Comparison of ENCODE assay signal across 17 cellular contexts in the genomic region with DNA sequence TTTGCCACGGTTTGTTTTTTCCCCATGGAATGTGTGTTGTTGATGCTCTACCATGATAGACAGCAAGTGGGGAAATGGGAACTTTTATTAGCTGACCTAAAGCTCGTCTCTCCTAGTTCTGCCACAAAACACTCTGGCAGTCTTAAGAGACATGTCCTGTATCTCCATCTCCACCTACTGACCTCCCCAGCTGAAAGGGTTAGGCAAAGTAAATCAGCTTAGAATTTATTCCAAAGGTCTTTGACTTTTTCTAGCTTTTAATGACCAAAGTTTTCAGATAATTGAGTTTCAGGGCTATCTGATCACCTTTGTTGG.
"Had no signal": no experiment of that assay in that cellular context is flagged by ENCODE, and none has a peak within 500 bp of the region (broad histone marks: within the 10 kb centered on the region; RNA-seq: fewer than 3 reads in every experiment).

No MANE protein-coding gene starts in this region.

- H3K27me3 ChIP-seq: suprapubic skin had no signal

- H3K4me3 ChIP-seq: dorsolateral prefrontal cortex, prostate gland, suprapubic skin had no signal

- DNase-seq: activated B cell treated with CpG ODN at 0.5 μM for 24 hours; activated CD4-positive, alpha-beta T cell treated with anti-CD3 and anti-CD28 coated beads, Interleukin-2, amount 10 ng/mL, durations not matched to agents 24 days and 14 days; cerebellar nuclear complex; dorsolateral prefrontal cortex; foreskin melanocyte; kidney; mammary epithelial cell; occipital lobe; stimulated activated CD4-positive, alpha-beta T cell treated with anti-CD3 and anti-CD28 coated beads, Interleukin-2, amount 100 ng/mL, for 24 hours; stimulated activated naive B cell treated with anti-CD40 and anti-IgM and Interleukin-4, amounts not matched to agents 10 μg/mL and 1 μg/mL and 100 μg/mL, for 72 hours had no signal

- H3K4me1 Mint-ChIP-seq: activated B cell treated with CpG ODN at 0.5 μM for 24 hours; activated CD4-positive, alpha-beta T cell treated with anti-CD3 and anti-CD28 coated beads, Interleukin-2, amount 10 ng/mL, durations not matched to agents 24 days and 14 days; activated naive CD4-positive, alpha-beta T cell treated with anti-CD3 and anti-CD28 coated beads, Interleukin-2, amount 50 U/mL, for 24 hours; brain; stimulated activated naive B cell treated with anti-CD40 and anti-IgM and Interleukin-4, amounts not matched to agents 10 μg/mL and 1 μg/mL and 100 μg/mL, for 72 hours had no signal

- H3K4me3 Mint-ChIP-seq: activated B cell treated with CpG ODN at 0.5 μM for 24 hours; activated CD4-positive, alpha-beta T cell treated with anti-CD3 and anti-CD28 coated beads, Interleukin-2, amount 10 ng/mL, durations not matched to agents 24 days and 14 days; activated naive CD4-positive, alpha-beta T cell treated with anti-CD3 and anti-CD28 coated beads, Interleukin-2, amount 50 U/mL, for 24 hours; brain; natural killer cell treated with Interleukin-12 subunit alpha and Interleukin-12 subunit beta and Interleukin-15 and Interleukin-18, amount 100 ng/mL, for 72 hours; stimulated activated naive B cell treated with anti-CD40 and anti-IgM and Interleukin-4, amounts not matched to agents 10 μg/mL and 1 μg/mL and 100 μg/mL, for 72 hours; T-helper 1 cell treated with Interleukin-12 subunit alpha and Interleukin-12 subunit beta and Interleukin-4 antibody, amounts not matched to agents 30 μg/mL and 1 μg/mL, for 36 hours had no signal

- H3K27ac Mint-ChIP-seq: activated B cell treated with CpG ODN at 0.5 μM for 24 hours; activated CD4-positive, alpha-beta T cell treated with anti-CD3 and anti-CD28 coated beads, Interleukin-2, amount 10 ng/mL, durations not matched to agents 24 days and 14 days; activated naive CD4-positive, alpha-beta T cell treated with anti-CD3 and anti-CD28 coated beads, Interleukin-2, amount 50 U/mL, for 24 hours; activated T-helper 2 cell treated with anti-CD3 and anti-CD28 coated beads, Interferon-gamma antibody, Interleukin-2, Interleukin-4, amounts not matched to agents 10 μg/mL and 5 μg/mL and 100 μg/mL, durations not matched to agents 14 hours and 24 hours and 36 hours; natural killer cell treated with Interleukin-12 subunit alpha and Interleukin-12 subunit beta and Interleukin-15 and Interleukin-18, amount 100 ng/mL, for 72 hours; stimulated activated naive B cell treated with anti-CD40 and anti-IgM and Interleukin-4, amounts not matched to agents 10 μg/mL and 1 μg/mL and 100 μg/mL, for 72 hours; T-helper 1 cell treated with Interleukin-12 subunit alpha and Interleukin-12 subunit beta and Interleukin-4 antibody, amounts not matched to agents 30 μg/mL and 1 μg/mL, for 36 hours had no signal

- H3K27me3 Mint-ChIP-seq: activated naive CD4-positive, alpha-beta T cell treated with anti-CD3 and anti-CD28 coated beads, Interleukin-2, amount 50 U/mL, for 24 hours; brain had no signal

- FAIRE-seq: kidney had no signal

- H3K9me3 ChIP-seq: prostate gland, suprapubic skin had no signal

- H3K36me3 Mint-ChIP-seq: activated naive CD4-positive, alpha-beta T cell treated with anti-CD3 and anti-CD28 coated beads, Interleukin-2, amount 50 U/mL, for 24 hours; brain; natural killer cell treated with Interleukin-12 subunit alpha and Interleukin-12 subunit beta and Interleukin-15 and Interleukin-18, amount 100 ng/mL, for 72 hours; stimulated activated naive B cell treated with anti-CD40 and anti-IgM and Interleukin-4, amounts not matched to agents 10 μg/mL and 1 μg/mL and 100 μg/mL, for 72 hours had no signal

- H3K27ac ChIP-seq: prostate gland, suprapubic skin had no signal

- H3K9me3 Mint-ChIP-seq: activated B cell treated with CpG ODN at 0.5 μM for 24 hours; activated CD4-positive, alpha-beta T cell treated with anti-CD3 and anti-CD28 coated beads, Interleukin-2, amount 10 ng/mL, durations not matched to agents 24 days and 14 days; activated naive CD4-positive, alpha-beta T cell treated with anti-CD3 and anti-CD28 coated beads, Interleukin-2, amount 50 U/mL, for 24 hours; activated T-helper 2 cell treated with anti-CD3 and anti-CD28 coated beads, Interferon-gamma antibody, Interleukin-2, Interleukin-4, amounts not matched to agents 10 μg/mL and 5 μg/mL and 100 μg/mL, durations not matched to agents 14 hours and 24 hours and 36 hours; natural killer cell treated with Interleukin-12 subunit alpha and Interleukin-12 subunit beta and Interleukin-15 and Interleukin-18, amount 100 ng/mL, for 72 hours; stimulated activated naive B cell treated with anti-CD40 and anti-IgM and Interleukin-4, amounts not matched to agents 10 μg/mL and 1 μg/mL and 100 μg/mL, for 72 hours; T-helper 1 cell treated with Interleukin-12 subunit alpha and Interleukin-12 subunit beta and Interleukin-4 antibody, amounts not matched to agents 30 μg/mL and 1 μg/mL, for 36 hours had no signal

- H3K36me3 ChIP-seq: prostate gland, suprapubic skin had no signal

- H3K4me1 ChIP-seq: prostate gland, suprapubic skin had no signal
